8 cellular contexts compared by ENCODE assay signal in genomic region chr17:7314719-7315569, GRCh38. TPM values are rescaled to one million over a fixed set of nuclear protein-coding genes. Genes with fewer than 3 reads are reported as not detected.
A peak's percentile ranks its signal among the peaks of the same experiment; 100 is the strongest.
DNase-seq lines count a peak whose midpoint lies in the region; ATAC-seq and TF ChIP-seq lines count a peak whose summit lies in the region.

GPS2 (minus strand) TSS chr17:7315360; CDS start chr17:7315052, 308 bp downstream.

- H3K4me3 ChIP-seq in AG10803 (ENCODE audit: low read length) = peak within 1 kb of the TSS; percentile 79

- ATAC-seq in GM19025 (IDR thresholded peaks at IDR 0.05; ENCODE audit: low read depth, unreplicated experiment) (peak; percentile 83), HG03280 (IDR thresholded peaks at IDR 0.05; ENCODE audit: unreplicated experiment) (peak; percentile 74), left lobe of liver (peak; percentile 89)

- TF ChIP-seq CTCF in AG10803 (conservative IDR thresholded peaks at IDR 0.05; ENCODE audit: low read length) = no peak

- peak; percentile 67 for DNase-seq in AG10803 (ENCODE audit: low read depth)
- peak; percentile 47 to 88 for DNase-seq in NCI-H526 (lab: John Stamatoyannopoulos, UW)
- DNase-seq in activated CD4-positive, alpha-beta T cell treated with anti-CD3 and anti-CD28 coated beads, Interleukin-2, amount 50 U/mL, for 4 hours = peak; percentile 90 to 91
- DNase-seq in dedifferentiated amniotic fluid mesenchymal stem cell (ENCODE audit: extremely low spot score) = peak; percentile 61
- peak; percentile 95 for DNase-seq in left lobe of liver (ENCODE audit: low spot score)
- peak; percentile 93 for DNase-seq in stimulated activated CD4-positive, alpha-beta T cell treated with anti-CD3 and anti-CD28 coated beads, Interleukin-1b, Interleukin-23, amount 100 ng/mL, for 48 hours

RNA-seq across cellular contexts. Expression of gene GPS2, which starts in this region (rescaled TPM):
- 21.2 TPM for total RNA-seq in left lobe of liver

Comparison
In these comparisons a context has a peak if more than half of its experiments do, and no peak if none do; other contexts are left out.
1. Peak in every context shown above with its lines: DNase-seq, ATAC-seq and H3K4me3 ChIP-seq.